ENCODE assay signal across 20 cellular contexts in genomic region chr13:28218679-28219078, GRCh38.
"Had no signal": no experiment of that assay in that cellular context is flagged by ENCODE, and none has a peak within 500 bp of the region (broad histone marks: within the 10 kb centered on the region; RNA-seq: fewer than 3 reads in every experiment).

No MANE protein-coding gene starts in this region.

- H3K9ac ChIP-seq: KMS-11 had no signal

- ATAC-seq: Panc1, PC-3, SK-N-SH treated with all-trans-retinoic acid at 6 μM for 48 hours had no signal

- H3K27ac ChIP-seq: KMS-11, RWPE1 had no signal

- DNase-seq: Kasumi-1, MM.1S, NCI-H1092 treated with DMSO at 0.1 percent for 48 hours, NCI-H1436, NCI-H187, NCI-H2029, NCI-H2081 treated with DMSO at 0.1 percent for 48 hours, NCI-H2171, NCI-H226, NCI-H446, NCI-H510A, NCI-H524 treated with DMSO at 0.1 percent for 48 hours, NCI-H69, NCI-H774, PC-3, SHP77 had no signal

- H3K4me2 ChIP-seq: KMS-11 had no signal
